11 cellular contexts compared by ENCODE assay signal in genomic region chr16:89369266-89369895, GRCh38.
DNase-seq lines count a peak whose midpoint lies in the region; ATAC-seq and TF ChIP-seq lines count a peak whose summit lies in the region.
"Had no signal": no experiment of that assay in that cellular context is flagged by ENCODE, and none has a peak within 500 bp of the region (broad histone marks: within the 10 kb centered on the region; RNA-seq: fewer than 3 reads in every experiment).

No MANE protein-coding gene starts in this region.

- H3K36me3 ChIP-seq in mesenchymal stem cell (ENCODE audit: control insufficient read depth in 1 of 2, insufficient read depth in 2 of 2, low read depth in 1 of 2, low read length in 2 of 2) (peaks cover 10 to 14% of the 10 kb centered on the region in 2 experiments), PC-9 (ENCODE audit: low read depth) (0 out of 2 replicates have a peak, but pooled peaks cover 4% of the 10 kb centered on the region)

- POLR2A ChIA-PET in PC-9 (lab: Charles Lee; ENCODE audit: unreplicated experiment), result no interaction called here

- no peaks in the 10 kb centered on the region for H3K27me3 Mint-ChIP-seq in activated T-cell treated with anti-CD3 and anti-CD28 coated beads, Interleukin-2, amount 50 U/mL, for 24 hours

- peaks cover 68% of the 10 kb centered on the region for H3K4me1 ChIP-seq in mesenchymal stem cell (ENCODE audit: control insufficient read depth, insufficient read depth, low read depth, low read length)
- H3K4me1 ChIP-seq in PC-9 (replicated peaks; ENCODE audit: insufficient read depth), result peaks cover 30% of the 10 kb centered on the region

- BruUV-seq in PC-9 (replicated peaks; lab: Mats Ljungman, UMichigan), result no TSS peak

- CTCF ChIA-PET in PC-9 (lab: Charles Lee), result no interaction called here

- no peak overlapping the region for H3K4ac ChIP-seq in mesenchymal stem cell (ENCODE audit: low read depth in 1 of 2, low read length in 2 of 2)

- peak overlapping the region; percentile 48 for H4K8ac ChIP-seq in mesenchymal stem cell (ENCODE audit: low read length)

- H3K18ac ChIP-seq in mesenchymal stem cell (ENCODE audit: low read depth in 1 of 2, low read length in 2 of 2), result peak overlapping the region in 1 of 2 experiments; percentile 73

- intact Hi-C loops in PC-9 (cut with micrococcal nuclease; ENCODE audit: unreplicated experiment), result no loop called here

- H3K9me2 ChIP-seq in PC-9 (ENCODE audit: insufficient read depth), result no peaks in the 10 kb centered on the region

- H3K27me3 ChIP-seq in mesenchymal stem cell (ENCODE audit: control insufficient read depth in 1 of 2, insufficient read depth in 1 of 2, low read length in 2 of 2) (no peaks in the 10 kb centered on the region), PC-9 (ENCODE audit: insufficient read depth, low read depth) (no peaks in the 10 kb centered on the region)

- H3K27ac ChIP-seq in mesenchymal stem cell (ENCODE audit: low read length, poor library complexity, severe bottlenecking) (peak overlapping the region; percentile 2), substantia nigra (ENCODE audit: low read depth, low read length, poor library complexity, severe bottlenecking) (peak overlapping the region; percentile 14), PC-9 (no peak overlapping the region)

- peak overlapping the region in 1 of 2 experiments; percentile 34 for H2BK12ac ChIP-seq in mesenchymal stem cell (ENCODE audit: low read length in 2 of 2)

- H2AFZ ChIP-seq in mesenchymal stem cell (ENCODE audit: low read depth, low read length) (no peak overlapping the region), PC-9 (no peak overlapping the region)

- H3K79me2 ChIP-seq in PC-9 (ENCODE audit: low read depth), result peaks cover 100% of the 10 kb centered on the region

- H3K27ac Mint-ChIP-seq in activated T-cell treated with anti-CD3 and anti-CD28 coated beads, Interleukin-2, amount 50 U/mL, for 24 hours, result peak overlapping the region; percentile 60

- peaks cover 8% of the 10 kb centered on the region for H3K79me1 ChIP-seq in mesenchymal stem cell (replicated peaks; ENCODE audit: low read length, poor library complexity, severe bottlenecking)

- peak overlapping the region in 1 of 2 experiments; percentile 86 for H3K14ac ChIP-seq in mesenchymal stem cell (ENCODE audit: low read length in 2 of 2)

- peaks cover 99% of the 10 kb centered on the region for H4K20me1 ChIP-seq in PC-9 (ENCODE audit: insufficient read depth)

- no peak overlapping the region for H2BK15ac ChIP-seq in mesenchymal stem cell (ENCODE audit: low read depth, poor library complexity, severe bottlenecking)

- ATAC-seq in HG03469 (IDR thresholded peaks at IDR 0.05; ENCODE audit: unreplicated experiment), result no peak

- no peak overlapping the region for H4K91ac ChIP-seq in mesenchymal stem cell (ENCODE audit: low read length)

- H3K23ac ChIP-seq in mesenchymal stem cell (ENCODE audit: low read length in 2 of 2), result no peak overlapping the region

- in situ Hi-C loops in astrocyte of the spinal cord (cut with HindIII; ENCODE audit: low sequenced_read_pairs) (no loop called here), GM13976 (cut with MboI; ENCODE audit: low sequenced_read_pairs, unreplicated experiment) (no loop called here)

- H3F3A ChIP-seq in PC-9 (ENCODE audit: insufficient read depth, low read depth), result peaks cover 31% of the 10 kb centered on the region

- H3K4me2 ChIP-seq in mesenchymal stem cell (ENCODE audit: low read length, poor library complexity, severe bottlenecking) (no peak overlapping the region), PC-9 (no peak overlapping the region)

- H2BK120ac ChIP-seq in mesenchymal stem cell (ENCODE audit: low read depth, low read length), result no peak overlapping the region

- no peaks in the 10 kb centered on the region for H3K9me3 Mint-ChIP-seq in activated T-cell treated with anti-CD3 and anti-CD28 coated beads, Interleukin-2, amount 50 U/mL, for 24 hours

- DNase-seq in activated T-cell treated with anti-CD3 and anti-CD28 coated beads, Interleukin-2, amount 50 U/mL, for 24 hours, result no peak
- DNase-seq in activated T-cell treated with anti-CD3 and anti-CD28 coated beads for 4 hours, result no peak
- DNase-seq in astrocyte of the spinal cord (ENCODE audit: low read depth, low spot score), result peak; percentile 29
- no peak for DNase-seq in mesenchymal stem cell
- DNase-seq in substantia nigra (lab: John Stamatoyannopoulos, UW), result peak in 9 of 49 donors; percentile 21 to 57 (median 37)
- no peak for DNase-seq in GM13976 (ENCODE audit: low spot score)
- DNase-seq in PC-9, result no peak
- DNase-seq: DMS53, NCI-H2227 treated with DMSO at 0.1 percent for 48 hours, occipital lobe had no signal

- 96% methylated on average over 17 of the region's 17 CpGs for WGBS in mesenchymal stem cell

- no peak overlapping the region for H3K9ac ChIP-seq in mesenchymal stem cell (ENCODE audit: low read length)

- peak overlapping the region; percentile 57 for H2AK5ac ChIP-seq in mesenchymal stem cell (ENCODE audit: low read length, severe bottlenecking)

- peaks cover 81% of the 10 kb centered on the region for H3K36me3 Mint-ChIP-seq in activated T-cell treated with anti-CD3 and anti-CD28 coated beads, Interleukin-2, amount 50 U/mL, for 24 hours (ENCODE audit: low read depth)

- H3K4me3 Mint-ChIP-seq in activated T-cell treated with anti-CD3 and anti-CD28 coated beads, Interleukin-2, amount 50 U/mL, for 24 hours, result no peak overlapping the region

- peaks cover 93% of the 10 kb centered on the region for H3K4me1 Mint-ChIP-seq in activated T-cell treated with anti-CD3 and anti-CD28 coated beads, Interleukin-2, amount 50 U/mL, for 24 hours (ENCODE audit: low read depth)

- no peak overlapping the region for H2BK5ac ChIP-seq in mesenchymal stem cell (ENCODE audit: low read depth, low read length, poor library complexity, severe bottlenecking)

- no peak overlapping the region for H3K4me3 ChIP-seq in astrocyte of the spinal cord (ENCODE audit: low read depth, low read length)
- H3K4me3 ChIP-seq in mesenchymal stem cell (ENCODE audit: insufficient read depth in 1 of 2, low read depth in 1 of 2, low read length in 2 of 2), result no peak overlapping the region
- no peak overlapping the region for H3K4me3 ChIP-seq in PC-9

- H3K9me3 ChIP-seq in mesenchymal stem cell (ENCODE audit: control insufficient read depth, low read length) (no peaks in the 10 kb centered on the region), PC-9 (ENCODE audit: insufficient read depth, low read depth) (no peaks in the 10 kb centered on the region)

- TF ChIP-seq CTCF in astrocyte of the spinal cord (IDR thresholded peaks at IDR 0.05; ENCODE audit: low read depth, low read length) (no peak), GM13976 (IDR thresholded peaks at IDR 0.05; ENCODE audit: borderline replicate concordance, control extremely low read depth, extremely low read depth, insufficient read depth, missing control alignments) (no peak), PC-9 (conservative IDR thresholded peaks at IDR 0.05) (no peak)
